Comparison of ENCODE assay signal across 8 cellular contexts in genomic region chr1:236096660-236097482, GRCh38. TPM values are rescaled to one million over a fixed set of nuclear protein-coding genes. Genes with fewer than 3 reads are reported as not detected.
DNase-seq lines count a peak whose midpoint lies in the region; ATAC-seq, FAIRE-seq and TF ChIP-seq lines count a peak whose summit lies in the region.
"Not testable (repeated sequence)": the region's sequence is repeated elsewhere in the genome, so short reads cannot be mapped to it uniquely, and the experiment has no call there.

No MANE protein-coding gene starts in this region.

- H3K27ac ChIP-seq in OCI-LY7 (ENCODE audit: low read depth, low read length, poor library complexity, severe bottlenecking), result not testable (repeated sequence)
- peak overlapping the region; percentile 0; the same call in 2 of the 3 replicates for H3K27ac ChIP-seq in K562 (ENCODE audit: extremely low read depth, low read depth, low read length)
- H3K27ac ChIP-seq in heart right ventricle, result peak overlapping the region in 1 of 10 donors; percentile 80

- CTCF ChIA-PET in Calu3 (lab: Charles Lee); OCI-LY7 (lab: Charles Lee; ENCODE audit: unreplicated experiment); activated CD4-positive, alpha-beta memory T cell treated with anti-CD3 and anti-CD28 coated beads, Interleukin-2, amount 10 ng/mL, durations not matched to agents 7 days and 5 days (lab: Charles Lee); K562 (lab: Yijun Ruan, JAX; ENCODE audit: low intra/inter-chr PET ratio): not testable (repeated sequence)

- not testable (repeated sequence) for TF ChIP-seq CTCF in Calu3 (IDR thresholded peaks at IDR 0.05; ENCODE audit: unreplicated experiment); OCI-LY7 (conservative IDR thresholded peaks at IDR 0.05; ENCODE audit: low read length); K562 (IDR thresholded peaks at IDR 0.05 in 2 of 3, conservative IDR thresholded peaks at IDR 0.05 in 1 of 3; ENCODE audit: insufficient read depth in 2 of 3, low read depth in 1 of 3, low read length in 3 of 3); heart right ventricle (IDR thresholded peaks at IDR 0.05); omental fat pad (IDR thresholded peaks at IDR 0.05)

- H3K27me3 ChIP-seq in K562 (ENCODE audit: control insufficient read depth in 2 of 2, insufficient read depth in 2 of 2, low read length in 2 of 2), result peaks cover 0 to 26% of the 10 kb centered on the region in 2 experiments; a peak in 2 of 5 replicates
- not testable (repeated sequence) for H3K27me3 ChIP-seq in heart right ventricle

- BruUV-seq in Calu3 (replicated peaks; lab: Mats Ljungman, UMichigan); OCI-LY7 (replicated peaks; lab: Mats Ljungman, UMichigan); K562 (replicated peaks; lab: Mats Ljungman, UMichigan): not testable (repeated sequence)

- intact Hi-C loops in Calu3 (cut with micrococcal nuclease; ENCODE audit: unreplicated experiment); OCI-LY7 (cut with micrococcal nuclease; ENCODE audit: unreplicated experiment); K562 (cut with micrococcal nuclease): not testable (repeated sequence)
- intact Hi-C loops in heart right ventricle (cut with DNase I), result loop anchor here in 1 of 10 donors (2.0 kb wide), 1 partner anchor 32 kb away; the partner anchor contains the start of gene NID1

- not testable (repeated sequence) for H3K9me3 Mint-ChIP-seq in Calu3 (ENCODE audit: low read depth, unreplicated experiment)
- peaks cover 19% of the 10 kb centered on the region for H3K9me3 Mint-ChIP-seq in activated CD4-positive, alpha-beta memory T cell treated with anti-CD3 and anti-CD28 coated beads, Interleukin-2, amount 10 ng/mL, durations not matched to agents 7 days and 5 days

- not testable (repeated sequence) for H3K79me2 ChIP-seq in OCI-LY7 (ENCODE audit: insufficient read depth, low read depth, low read length); K562 (ENCODE audit: control insufficient read depth, insufficient read depth, low read length)

- FAIRE-seq in K562 (lab: Jason Lieb, UNC), result not testable (repeated sequence)

- not testable (repeated sequence) for H3K9ac ChIP-seq in K562 (ENCODE audit: insufficient read depth in 1 of 2, low read depth in 2 of 2, low read length in 2 of 2)

- H3K9me2 ChIP-seq in OCI-LY7 (ENCODE audit: insufficient read depth, low read length), result not testable (repeated sequence)

- not testable (repeated sequence) for H3K4me1 ChIP-seq in OCI-LY7 (ENCODE audit: insufficient read depth, low read length, poor library complexity, severe bottlenecking); K562 (replicated peaks in 1 of 2; ENCODE audit: control insufficient read depth in 2 of 2, insufficient read depth in 2 of 2, low read length in 2 of 2); heart right ventricle

- POLR2A ChIA-PET in OCI-LY7 (lab: Charles Lee); activated CD4-positive, alpha-beta memory T cell treated with anti-CD3 and anti-CD28 coated beads, Interleukin-2, amount 10 ng/mL, durations not matched to agents 7 days and 5 days (lab: Charles Lee); K562 (lab: Yijun Ruan, JAX): not testable (repeated sequence)

- not testable (repeated sequence) for H3K4me2 ChIP-seq in OCI-LY7 (ENCODE audit: low read length); K562 (ENCODE audit: insufficient read depth, low read length)

- H3K27me3 Mint-ChIP-seq in Calu3 (ENCODE audit: unreplicated experiment); activated CD4-positive, alpha-beta memory T cell treated with anti-CD3 and anti-CD28 coated beads, Interleukin-2, amount 10 ng/mL, durations not matched to agents 7 days and 5 days: not testable (repeated sequence)

- peak; percentile 83 for DNase-seq in Calu3
- peak; percentile 9 for DNase-seq in OCI-LY7 (ENCODE audit: low spot score)
- peak; percentile 86 for DNase-seq in activated CD4-positive, alpha-beta memory T cell treated with anti-CD3 and anti-CD28 coated beads, Interleukin-2, amount 10 ng/mL, durations not matched to agents 7 days and 5 days
- peak in 1 of 4 experiments; percentile 74 for DNase-seq in K562 (ENCODE audit: extremely low read depth in 1 of 4, low spot score in 3 of 4)
- DNase-seq in heart right ventricle, result peak; percentile 77 to 91
- DNase-seq in omental fat pad (ENCODE audit: low spot score), result peak; percentile 88
- peak; percentile 74 to 78 for DNase-seq in stimulated activated CD8-positive, alpha-beta memory T cell treated with anti-CD3 and anti-CD28 coated beads, Interleukin-4, amount 100 ng/mL, for 4 hours (ENCODE audit: low read depth in 2 of 2, low spot score in 1 of 2)

- not testable (repeated sequence) for H3K36me3 ChIP-seq in OCI-LY7 (ENCODE audit: insufficient read depth, low read length); K562 (ENCODE audit: control insufficient read depth, insufficient read depth, low read length); heart right ventricle

- WGBS in K562 (ENCODE audit: insufficient coverage, low coverage, missing lambda C conversion rate), result under 1% methylated on average over 15 of the region's 15 CpGs
- 67 to 71% methylated on average over 15 of the region's 15 CpGs for WGBS in heart right ventricle, 2 donors

- TF ChIP-seq POLR2A in K562 (conservative IDR thresholded peaks at IDR 0.05), result not testable (repeated sequence)

- peaks cover 12% of the 10 kb centered on the region for H3K36me3 Mint-ChIP-seq in Calu3 (ENCODE audit: insufficient read depth, unreplicated experiment)
- H3K36me3 Mint-ChIP-seq in activated CD4-positive, alpha-beta memory T cell treated with anti-CD3 and anti-CD28 coated beads, Interleukin-2, amount 10 ng/mL, durations not matched to agents 7 days and 5 days (ENCODE audit: low read depth), result not testable (repeated sequence)

- not testable (repeated sequence) for TF ChIP-seq RAD21 in K562 (CRISPR knock-in tag; conservative IDR thresholded peaks at IDR 0.05 in 1 of 2, IDR thresholded peaks at IDR 0.05 in 1 of 2)

- H3K4me1 Mint-ChIP-seq in Calu3 (ENCODE audit: low read depth, unreplicated experiment); activated CD4-positive, alpha-beta memory T cell treated with anti-CD3 and anti-CD28 coated beads, Interleukin-2, amount 10 ng/mL, durations not matched to agents 7 days and 5 days: not testable (repeated sequence)

- H3K4me3 Mint-ChIP-seq in Calu3 (ENCODE audit: low read depth, unreplicated experiment); activated CD4-positive, alpha-beta memory T cell treated with anti-CD3 and anti-CD28 coated beads, Interleukin-2, amount 10 ng/mL, durations not matched to agents 7 days and 5 days: not testable (repeated sequence)

- not testable (repeated sequence) for H3K4me3 ChIP-seq in OCI-LY7 (ENCODE audit: low read depth, low read length, poor library complexity, severe bottlenecking); K562; heart right ventricle

- H4K20me1 ChIP-seq in OCI-LY7 (ENCODE audit: insufficient read depth, low read length); K562 (replicated peaks; ENCODE audit: control insufficient read depth, insufficient read depth, low read length): not testable (repeated sequence)

- peak; percentile 61 for TF ChIP-seq EP300 in K562 (IDR thresholded peaks at IDR 0.05; ENCODE audit: low read length)

- in situ Hi-C loops in K562 (cut with MboI), result not testable (repeated sequence)

- H2AFZ ChIP-seq in OCI-LY7 (ENCODE audit: low read length); K562 (ENCODE audit: low read depth, low read length): not testable (repeated sequence)

- H3K27ac Mint-ChIP-seq in Calu3 (ENCODE audit: unreplicated experiment), result peak overlapping the region; percentile 70
- peak overlapping the region; percentile 69 for H3K27ac Mint-ChIP-seq in activated CD4-positive, alpha-beta memory T cell treated with anti-CD3 and anti-CD28 coated beads, Interleukin-2, amount 10 ng/mL, durations not matched to agents 7 days and 5 days

- peak; percentile 56 for ATAC-seq in HG03442 (IDR thresholded peaks at IDR 0.05; ENCODE audit: unreplicated experiment)
- not testable (repeated sequence) for ATAC-seq in K562; omental fat pad (ENCODE audit: low FRiP score)
- peak in 2 of 8 donors; percentile 21 to 30 for ATAC-seq in heart right ventricle

- not testable (repeated sequence) for H3K9me3 ChIP-seq in OCI-LY7 (ENCODE audit: low read length); K562 (replicated peaks; ENCODE audit: control insufficient read depth, insufficient read depth, low read depth, low read length)
- H3K9me3 ChIP-seq in heart right ventricle, result peaks cover 0 to 17% (median 0%) of the 10 kb centered on the region in 11 donors

- H3K9me1 ChIP-seq in K562 (ENCODE audit: control insufficient read depth, insufficient read depth, low read length), result not testable (repeated sequence)

RNA-seq across cellular contexts. Expression of gene NID1, which starts 32.0 kb away (rescaled TPM):
- total RNA-seq in Calu3 (2022) (4.4 and 8.6 TPM in 2 replicates), OCI-LY7 (2022) (not detected in 2 replicates), K562 (2014; rRNA removed) (not detected in 2 replicates), K562 (2014; rRNA removed; fragmentation: Illumina TruSeq; extraction: Trizol) (not detected in 2 replicates), K562 (2015; rRNA removed; fragmentation: Illumina TruSeq; extraction: Trizol) (not detected in 2 replicates), K562 (2021) (0.22 and 0.27 TPM in 2 replicates), heart right ventricle (100 to 1,000 TPM in 1 of 10 donors, 10 to 100 TPM in 9; 33.5 to 120 (median 44.4) TPM), omental fat pad (100 to 1,000 TPM; 131 to 458 (median 203) TPM)
- total RNA-seq in OCI-LY7 (2014; rRNA removed; shearing (Covaris generic)), result not detected in 2 replicates
- under 1 TPM; 0.45 TPM for total RNA-seq in activated CD4-positive, alpha-beta memory T cell treated with anti-CD3 and anti-CD28 coated beads, Interleukin-2, amount 10 ng/mL, durations not matched to agents 7 days and 5 days
- total RNA-seq in K562 (2011; cell fraction: chromatin; rRNA removed; ENCODE audit: low replicate concordance), result not detected in 2 replicates
- not detected in 2 replicates for total RNA-seq in K562 (2011; cell fraction: nucleolus; rRNA removed)
- not detected in 2 replicates for total RNA-seq in K562 (2011; cell fraction: nucleoplasm; rRNA removed)
- polyA plus RNA-seq in K562 (2011; rRNA removed) (not detected in 2 replicates), K562 (2014; fragmentation: Illumina TruSeq; extraction: Trizol) (not detected in 2 replicates), K562 (2014; fragmentation: Nextera tagmentation; extraction: Ambion mirVana) (not detected), K562 (2014; rRNA removed) (not detected in 2 replicates), heart right ventricle (10 to 100 TPM; 30.2 to 68.9 TPM)
- polyA plus RNA-seq in K562 (2011; cell fraction: cytosol; rRNA removed), result 0.01 TPM in 1 of 2 replicates, not detected in the other
- not detected in 2 replicates for polyA plus RNA-seq in K562 (2011; cell fraction: nucleus; rRNA removed)
- polyA plus RNA-seq in K562 (2012), result not detected in 2 replicates
- polyA minus RNA-seq in K562 (2011; rRNA and poly(A)+ RNA removed), result not detected in 2 replicates
- 0.46 TPM in 1 of 2 replicates, not detected in the other for polyA minus RNA-seq in K562 (2011; cell fraction: cytosol; rRNA and poly(A)+ RNA removed)
- polyA minus RNA-seq in K562 (2011; cell fraction: nucleus; rRNA and poly(A)+ RNA removed), result not detected in 2 replicates

RNA-seq across cellular contexts. Expression of gene GPR137B, which starts 45.5 kb away (rescaled TPM):
- 9.5 and 11.4 TPM in 2 replicates for total RNA-seq in Calu3 (2022)
- total RNA-seq in OCI-LY7 (2014; rRNA removed; shearing (Covaris generic)), result 1.2 and 2.8 TPM in 2 replicates
- 2.8 and 3.1 TPM in 2 replicates for total RNA-seq in OCI-LY7 (2022)
- total RNA-seq in activated CD4-positive, alpha-beta memory T cell treated with anti-CD3 and anti-CD28 coated beads, Interleukin-2, amount 10 ng/mL, durations not matched to agents 7 days and 5 days, result 1 to 10 TPM; 8.6 to 9.5 TPM
- 0.28 and 0.65 TPM in 2 replicates for total RNA-seq in K562 (2011; cell fraction: chromatin; rRNA removed; ENCODE audit: low replicate concordance)
- 0.17 and 0.79 TPM in 2 replicates for total RNA-seq in K562 (2011; cell fraction: nucleolus; rRNA removed)
- 0.22 and 2.1 TPM in 2 replicates for total RNA-seq in K562 (2011; cell fraction: nucleoplasm; rRNA removed)
- total RNA-seq in K562 (2014; rRNA removed), result 0.36 and 0.94 TPM in 2 replicates
- 0.70 and 0.76 TPM in 2 replicates for total RNA-seq in K562 (2014; rRNA removed; fragmentation: Illumina TruSeq; extraction: Trizol)
- 0.75 and 0.87 TPM in 2 replicates for total RNA-seq in K562 (2015; rRNA removed; fragmentation: Illumina TruSeq; extraction: Trizol)
- 0.49 and 0.62 TPM in 2 replicates for total RNA-seq in K562 (2021)
- 0.04 and 0.28 TPM in 2 replicates for polyA plus RNA-seq in K562 (2011; rRNA removed)
- polyA plus RNA-seq in K562 (2011; cell fraction: cytosol; rRNA removed), result 0.07 and 0.19 TPM in 2 replicates
- polyA plus RNA-seq in K562 (2011; cell fraction: nucleus; rRNA removed), result 0.30 and 0.60 TPM in 2 replicates
- 0.78 and 1.8 TPM in 2 replicates for polyA plus RNA-seq in K562 (2012)
- 1.0 and 1.1 TPM in 2 replicates for polyA plus RNA-seq in K562 (2014; fragmentation: Illumina TruSeq; extraction: Trizol)
- polyA plus RNA-seq in K562 (2014; fragmentation: Nextera tagmentation; extraction: Ambion mirVana), result under 1 TPM; 0.14 to 0.35 TPM
- 0.49 and 0.62 TPM in 2 replicates for polyA plus RNA-seq in K562 (2014; rRNA removed)
- polyA minus RNA-seq in K562 (2011; rRNA and poly(A)+ RNA removed), result 0.27 TPM in 1 of 2 replicates, not detected in the other
- polyA minus RNA-seq in K562 (2011; cell fraction: cytosol; rRNA and poly(A)+ RNA removed), result not detected in 2 replicates
- 0.13 TPM in 1 of 2 replicates, not detected in the other for polyA minus RNA-seq in K562 (2011; cell fraction: nucleus; rRNA and poly(A)+ RNA removed)
- 10 to 100 TPM; 24.5 to 51.4 (median 35.5) TPM for total RNA-seq in heart right ventricle
- polyA plus RNA-seq in heart right ventricle, result 10 to 100 TPM; 10.6 to 15.0 TPM
- 10 to 100 TPM; 13.7 to 37.7 (median 26.0) TPM for total RNA-seq in omental fat pad
